ENCODE assay signal across 8 cellular contexts in genomic region chr3:185822957-185823279, GRCh38. TPM values are rescaled to one million over a fixed set of nuclear protein-coding genes. Genes with fewer than 3 reads are reported as not detected.
DNase-seq lines count a peak whose midpoint lies in the region; ATAC-seq and TF ChIP-seq lines count a peak whose summit lies in the region.

No MANE protein-coding gene starts in this region.

- WGBS in right cardiac atrium, result 3% methylated on average over 6 of the region's 6 CpGs
- 0% methylated on average over 6 of the region's 6 CpGs for WGBS in smooth muscle cell (ENCODE audit: low lambda C conversion rate)

- H3K36me3 ChIP-seq in smooth muscle cell (ENCODE audit: low read depth), result no peaks in the 10 kb centered on the region

- H3F3A ChIP-seq in smooth muscle cell (ENCODE audit: low read depth), result peaks cover 15% of the 10 kb centered on the region

- H3K79me2 ChIP-seq in smooth muscle cell (ENCODE audit: low read depth), result peaks cover 92% of the 10 kb centered on the region

- TF ChIP-seq CTCF in VCaP (conservative IDR thresholded peaks at IDR 0.05), result no peak
- no peak for TF ChIP-seq CTCF in smooth muscle cell (IDR thresholded peaks at IDR 0.05; ENCODE audit: borderline replicate concordance, insufficient read depth, poor library complexity, severe bottlenecking)

- H3K9me3 ChIP-seq in right cardiac atrium (ENCODE audit: control insufficient read depth, low read length) (no peaks in the 10 kb centered on the region), smooth muscle cell (replicated peaks; ENCODE audit: low read depth) (no peaks in the 10 kb centered on the region)

- intact Hi-C loops in right cardiac atrium (cut with DNase I), result no loop called here

- H2AFZ ChIP-seq in smooth muscle cell (ENCODE audit: low read depth), result no peak overlapping the region

- ATAC-seq in right cardiac atrium, result no peak
- ATAC-seq in GM21619 (IDR thresholded peaks at IDR 0.05; ENCODE audit: unreplicated experiment), result no peak
- ATAC-seq in GM21390 (IDR thresholded peaks at IDR 0.05; ENCODE audit: unreplicated experiment), result no peak

- peak overlapping the region; percentile 97 for H3K4me2 ChIP-seq in smooth muscle cell

- H3K4me1 ChIP-seq in right cardiac atrium (ENCODE audit: control insufficient read depth, insufficient read depth, low read length) (peaks cover 1% of the 10 kb centered on the region), smooth muscle cell (ENCODE audit: low read depth) (peaks cover 49% of the 10 kb centered on the region)

- DNase-seq in DMS53 (lab: John Stamatoyannopoulos, UW) (peak; percentile 32), DMS53 treated with DMSO at 0.1 percent for 48 hours (lab: John Stamatoyannopoulos, UW; ENCODE audit: unreplicated experiment) (no peak), right cardiac atrium (no peak), smooth muscle cell (lab: John Stamatoyannopoulos, UW; ENCODE audit: unreplicated experiment) (no peak), NCI-H510A treated with DMSO at 0.1 percent for 48 hours (lab: John Stamatoyannopoulos, UW) (no peak)

- H3K27me3 ChIP-seq in right cardiac atrium (ENCODE audit: control insufficient read depth, insufficient read depth), result no peaks in the 10 kb centered on the region
- no peaks in the 10 kb centered on the region for H3K27me3 ChIP-seq in smooth muscle cell (ENCODE audit: low read depth)

- H3K27ac ChIP-seq in VCaP (peak overlapping the region; percentile 46; the same call in 1 of the 2 replicates), right cardiac atrium (ENCODE audit: low read length) (no peak overlapping the region), smooth muscle cell (ENCODE audit: low read depth) (peak overlapping the region; percentile 100)

- peak overlapping the region; percentile 97 for H3K4me3 ChIP-seq in right cardiac atrium (ENCODE audit: low read length)
- peak overlapping the region; percentile 91 for H3K4me3 ChIP-seq in smooth muscle cell

- H4K20me1 ChIP-seq in smooth muscle cell (ENCODE audit: low read depth), result peaks cover 54% of the 10 kb centered on the region

- H3K9ac ChIP-seq in smooth muscle cell (ENCODE audit: low read depth), result peak overlapping the region; percentile 100

RNA-seq across cellular contexts. Expression of gene IGF2BP2, which starts 1.9 kb away (rescaled TPM):
- total RNA-seq in right cardiac atrium, result 10 to 100 TPM; 14.3 to 18.0 (median 15.7) TPM
- 7.7 TPM for polyA plus RNA-seq in right cardiac atrium
- 59.2 and 73.7 TPM in 2 replicates for total RNA-seq in smooth muscle cell
- 80.6 and 105 TPM in 2 replicates for polyA plus RNA-seq in smooth muscle cell
